Comparison of ENCODE assay signal across 1 cellular context in the genomic region with DNA sequence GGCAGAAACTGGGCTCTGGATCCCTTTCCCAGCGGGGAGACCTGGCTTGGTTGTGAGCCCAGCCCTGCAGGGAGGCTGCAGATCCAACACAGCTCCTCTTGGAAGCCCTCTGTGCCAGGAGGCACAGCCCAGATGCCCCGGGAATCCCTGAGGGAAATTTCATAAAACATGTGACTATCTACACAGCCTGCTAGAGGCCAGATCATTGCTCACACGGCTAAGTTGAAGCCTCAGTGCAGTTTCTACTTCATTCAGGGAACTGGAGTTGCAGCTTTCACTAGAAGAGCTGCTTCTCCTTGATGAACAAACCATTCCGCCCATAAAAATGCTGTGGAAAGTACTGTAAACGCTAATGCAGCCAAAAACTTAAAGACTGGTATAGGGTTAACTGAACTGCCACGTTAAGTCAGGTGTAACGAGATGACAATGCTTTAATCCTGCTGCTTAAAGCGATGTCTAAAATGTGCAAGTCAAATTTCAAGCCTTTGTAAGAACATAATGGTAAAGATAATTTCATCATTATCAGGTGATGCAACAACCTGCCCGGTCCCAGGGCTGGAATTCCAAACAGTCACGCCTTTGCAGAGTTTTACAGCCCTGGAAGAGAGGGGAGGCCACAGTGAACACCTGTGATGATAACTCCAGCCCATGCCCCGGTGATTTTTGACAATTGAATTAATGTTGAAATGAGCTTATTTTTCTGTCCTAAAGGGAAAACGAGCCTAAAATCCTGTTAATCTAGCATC.
A peak's percentile ranks its signal among the peaks of the same experiment; 100 is the strongest.
TF ChIP-seq lines count a peak whose summit lies in the region.

No MANE protein-coding gene starts in this region.

TF ChIP-seq in IMR-90, 13 proteins besides CTCF, POLR2A, EP300 and RAD21:
- TF ChIP-seq CEBPB (IDR thresholded peaks at IDR 0.05; ENCODE audit: low read depth, low read length): peak; percentile 62
- no peak for TF ChIP-seq SMC3 (IDR thresholded peaks at IDR 0.05; ENCODE audit: low read depth, low read length)
